Comparison of ENCODE assay signal across 8 cellular contexts in the genomic region with DNA sequence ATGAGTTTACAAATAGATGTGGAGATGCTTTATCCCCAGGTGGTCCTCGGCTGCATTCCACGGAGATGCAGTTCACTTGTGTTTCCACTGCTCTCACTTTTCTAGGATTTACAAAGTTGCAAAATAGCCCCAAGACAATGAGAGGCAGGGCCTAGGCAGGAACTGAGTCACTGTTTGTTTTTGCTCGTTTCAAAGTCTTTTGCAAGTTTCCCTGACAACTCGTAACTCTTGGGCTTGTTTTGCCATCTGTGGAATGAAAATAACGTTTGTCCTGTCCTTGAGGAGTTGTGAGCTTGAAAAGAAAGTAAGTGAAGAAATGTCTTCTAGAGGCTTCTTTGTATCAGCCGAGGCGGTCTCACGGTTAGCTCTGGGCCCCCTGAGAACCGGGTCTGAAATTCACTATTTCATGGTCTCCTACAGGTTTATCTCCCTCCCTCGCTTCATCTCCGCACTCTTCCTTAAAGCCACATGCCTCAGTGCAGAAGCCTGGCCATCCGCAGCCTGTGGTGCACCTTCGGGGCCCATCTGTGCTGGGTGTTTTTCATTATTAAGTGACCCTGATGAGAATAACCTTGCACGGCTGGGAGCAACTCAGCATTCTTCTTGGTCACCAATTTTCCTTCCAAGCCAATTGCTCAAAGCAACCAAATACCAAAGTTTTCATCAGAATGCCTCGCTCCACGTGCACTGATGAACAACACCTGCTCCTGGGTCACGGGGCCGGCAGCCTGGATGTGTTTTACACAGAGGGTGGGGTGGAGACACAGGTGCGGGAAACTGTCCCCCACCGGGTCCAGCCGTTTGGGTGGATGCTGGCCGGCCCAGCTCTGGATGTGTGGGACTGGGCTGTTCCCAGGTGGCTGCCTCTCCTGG.
DNase-seq lines count a peak whose midpoint lies in the region; ATAC-seq and TF ChIP-seq lines count a peak whose summit lies in the region.
"Not testable (repeated sequence)": the region's sequence is repeated elsewhere in the genome, so short reads cannot be mapped to it uniquely, and the experiment has no call there.

No MANE protein-coding gene starts in this region.

- TF ChIP-seq CTCF in CD4-positive, alpha-beta T cell (IDR thresholded peaks at IDR 0.05); endothelial cell (IDR thresholded peaks at IDR 0.05; ENCODE audit: unreplicated experiment); nephron (IDR thresholded peaks at IDR 0.05; ENCODE audit: unreplicated experiment in 3 of 3): not testable (repeated sequence)
- peak in 5 of 6 experiments; percentile 12 to 52 (median 42) for TF ChIP-seq CTCF in adrenal gland (IDR thresholded peaks at IDR 0.05)

- CTCF ChIA-PET in CD4-positive, alpha-beta T cell (lab: Charles Lee), result not testable (repeated sequence)

- not testable (repeated sequence) for H3K36me3 ChIP-seq in HUES6 (ENCODE audit: control insufficient read depth, insufficient read depth, low read length); adrenal gland (replicated peaks in 1 of 2); subcutaneous abdominal adipose tissue (ENCODE audit: control insufficient read depth in 5 of 5, insufficient read depth in 5 of 5, low read length in 5 of 5)

- not testable (repeated sequence) for H3K27me3 ChIP-seq in CD4-positive, alpha-beta T cell (ENCODE audit: control insufficient read depth, insufficient read depth, low read length); HUES6 (ENCODE audit: control insufficient read depth, insufficient read depth, low read length); adrenal gland; subcutaneous abdominal adipose tissue (ENCODE audit: control insufficient read depth in 5 of 5, insufficient read depth in 4 of 5, low read length in 5 of 5)

- TF ChIP-seq POLR2A in adrenal gland (IDR thresholded peaks at IDR 0.05), result peak in 1 of 2 donors; percentile 41

- 13 to 40% (median 31%) methylated on average over 13 to 22 of the region's 22 CpGs for WGBS in adrenal gland, 4 donors

- peak in 3 of 10 experiments; percentile 20 to 33 (median 21) for DNase-seq in CD4-positive, alpha-beta T cell
- peak; percentile 5 for DNase-seq in SK-MEL-5 (ENCODE audit: low read depth, low spot score)
- peak in 6 of 7 donors; percentile 65 to 85 (median 75) for DNase-seq in adrenal gland
- peak; percentile 32 for DNase-seq in endothelial cell (ENCODE audit: low spot score)
- peak; percentile 72 for DNase-seq in iPS DF 19.7 (ENCODE audit: low read depth, low spot score)

- H3K9me3 ChIP-seq in CD4-positive, alpha-beta T cell (ENCODE audit: control insufficient read depth, low read length); HUES6 (ENCODE audit: control insufficient read depth, insufficient read depth, low read depth, low read length); adrenal gland (replicated peaks in 1 of 3); subcutaneous abdominal adipose tissue (ENCODE audit: control insufficient read depth in 5 of 5, low read length in 5 of 5): not testable (repeated sequence)

- not testable (repeated sequence) for H3K9me3 Mint-ChIP-seq in CD4-positive, alpha-beta T cell; endothelial cell (ENCODE audit: unreplicated experiment); nephron

- peak overlapping the region; percentile 70 for H3K4me3 Mint-ChIP-seq in CD4-positive, alpha-beta T cell
- not testable (repeated sequence) for H3K4me3 Mint-ChIP-seq in endothelial cell (ENCODE audit: unreplicated experiment); nephron

- not testable (repeated sequence) for H3K27me3 Mint-ChIP-seq in CD4-positive, alpha-beta T cell; nephron (ENCODE audit: low read depth)
- peaks cover 19% of the 10 kb centered on the region for H3K27me3 Mint-ChIP-seq in endothelial cell (ENCODE audit: unreplicated experiment)

- peaks cover 17% of the 10 kb centered on the region for H3K36me3 Mint-ChIP-seq in CD4-positive, alpha-beta T cell (ENCODE audit: low read depth)
- H3K36me3 Mint-ChIP-seq in endothelial cell (ENCODE audit: low read depth, unreplicated experiment); nephron (ENCODE audit: low read depth): not testable (repeated sequence)

- POLR2A ChIA-PET in CD4-positive, alpha-beta T cell (lab: Charles Lee), result not testable (repeated sequence)

- peak overlapping the region; percentile 99 for H3K27ac Mint-ChIP-seq in CD4-positive, alpha-beta T cell
- H3K27ac Mint-ChIP-seq in endothelial cell (ENCODE audit: unreplicated experiment) (peak overlapping the region; percentile 99), nephron (peak overlapping the region; percentile 44 to 87 (median 75))

- peak; percentile 64 for ATAC-seq in CD4-positive, alpha-beta T cell (ENCODE audit: poor library complexity)

- H3K27ac ChIP-seq in CD4-positive, alpha-beta T cell (ENCODE audit: low read depth, low read length), result not testable (repeated sequence)
- H3K27ac ChIP-seq in HUES6 (ENCODE audit: low read depth, low read length) (peak overlapping the region; percentile 87), adrenal gland (peak overlapping the region; percentile 68 to 97 (median 85)), subcutaneous abdominal adipose tissue (ENCODE audit: low read depth, low read length) (peak overlapping the region; percentile 78)

- H3K9ac ChIP-seq in HUES6 (ENCODE audit: low read length), result peak overlapping the region; percentile 82
- H3K9ac ChIP-seq in subcutaneous abdominal adipose tissue (ENCODE audit: low read length in 5 of 5), result not testable (repeated sequence)

- peaks cover 47% of the 10 kb centered on the region for H3K4me1 Mint-ChIP-seq in CD4-positive, alpha-beta T cell (ENCODE audit: low read depth)
- H3K4me1 Mint-ChIP-seq in endothelial cell (ENCODE audit: unreplicated experiment), result peaks cover 14% of the 10 kb centered on the region
- H3K4me1 Mint-ChIP-seq in nephron, result peaks cover 35% of the 10 kb centered on the region

- intact Hi-C loops in CD4-positive, alpha-beta T cell (cut with DNase I, micrococcal nuclease); adrenal gland (cut with DNase I): not testable (repeated sequence)

- peaks cover 21% of the 10 kb centered on the region for H3K4me1 ChIP-seq in HUES6 (ENCODE audit: control insufficient read depth, insufficient read depth, low read length)
- peaks cover 15 to 22% of the 10 kb centered on the region in 2 donors for H3K4me1 ChIP-seq in adrenal gland (replicated peaks in 1 of 2)
- H3K4me1 ChIP-seq in subcutaneous abdominal adipose tissue (ENCODE audit: control insufficient read depth in 5 of 5, insufficient read depth in 5 of 5, low read length in 5 of 5), result peaks cover 2 to 27% (median 14%) of the 10 kb centered on the region in 5 donors

- 0 out of 2 replicates have a peak overlapping the region, but pooled peaks have one; percentile 18 for H3K4me3 ChIP-seq in HUES6 (ENCODE audit: low read depth, low read length)
- H3K4me3 ChIP-seq in adrenal gland, result not testable (repeated sequence)
- peak overlapping the region in 3 of 5 donors; percentile 1 to 40 (median 22) for H3K4me3 ChIP-seq in subcutaneous abdominal adipose tissue (ENCODE audit: low read depth in 1 of 5, low read length in 5 of 5)

- in situ Hi-C loops in SK-MEL-5 (cut with HindIII; ENCODE audit: low pct_unique_long_range_greater_than_20kb, low sequenced_read_pairs), result not testable (repeated sequence)
